ENCODE assay signal across 1 cellular context in genomic region chr6:41734666-41735426, GRCh38.
TF ChIP-seq lines count a peak whose summit lies in the region.

No MANE protein-coding gene starts in this region.

TF ChIP-seq in GM12878, 131 proteins besides CTCF, POLR2A, EP300 and RAD21 (continued from another document):
- TF ChIP-seq MLLT1 (IDR thresholded peaks at IDR 0.05): no peak
- TF ChIP-seq ELK1 (IDR thresholded peaks at IDR 0.05; ENCODE audit: low read depth, low read length): no peak
